1 cellular context compared by ENCODE assay signal in the genomic region with DNA sequence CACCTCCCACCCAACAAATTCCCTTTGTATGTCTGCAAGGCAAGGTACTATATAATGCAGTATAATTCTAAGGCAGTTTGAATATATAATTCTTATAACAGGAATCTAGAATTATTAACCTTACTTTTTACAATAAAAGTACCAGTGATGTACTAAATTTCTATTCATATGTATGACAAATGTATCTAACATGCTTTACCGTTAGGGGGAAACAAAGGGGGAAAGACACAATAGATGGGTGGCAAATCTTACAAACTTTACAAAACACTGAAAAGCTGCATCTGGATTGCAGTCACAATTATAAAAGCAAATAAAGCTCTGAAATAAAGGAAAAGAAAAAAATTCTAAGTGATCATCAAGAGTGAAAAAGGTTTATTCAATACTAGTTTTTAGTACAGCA.
TF ChIP-seq lines count a peak whose summit lies in the region.

No MANE protein-coding gene starts in this region.

TF ChIP-seq in GM23338, 12 proteins besides CTCF, POLR2A, EP300 and RAD21:
- TF ChIP-seq REST (IDR thresholded peaks at IDR 0.05; ENCODE audit: unreplicated experiment) (no peak), NANOG (IDR thresholded peaks at IDR 0.05; ENCODE audit: borderline replicate concordance) (no peak)
